ENCODE assay signal across 15 cellular contexts in the genomic region with DNA sequence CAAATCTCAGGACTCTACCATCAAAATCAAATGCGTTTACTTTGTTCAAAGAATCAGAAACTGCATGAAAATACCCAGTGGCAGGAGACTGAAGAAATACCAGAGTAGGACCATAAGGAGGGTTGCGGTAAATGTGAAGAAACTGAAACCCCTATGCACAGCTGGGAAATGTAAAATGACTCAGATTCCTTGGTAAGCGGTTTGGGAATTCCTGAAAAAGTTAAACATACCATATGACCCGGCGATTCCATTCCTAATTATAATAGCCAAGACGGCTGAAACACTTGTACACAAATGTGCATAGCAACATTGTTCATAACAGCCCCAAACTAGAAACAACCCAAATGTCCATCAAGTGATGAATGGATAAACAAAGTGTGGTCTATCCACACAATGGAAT.
"Had no signal": no experiment of that assay in that cellular context is flagged by ENCODE, and none has a peak within 500 bp of the region (broad histone marks: within the 10 kb centered on the region; RNA-seq: fewer than 3 reads in every experiment).

No MANE protein-coding gene starts in this region.

- DNase-seq: activated CD4-positive, alpha-beta T cell treated with anti-CD3 and anti-CD28 coated beads for 48 hours; activated CD8-positive, alpha-beta T cell treated with anti-CD3 and anti-CD28 coated beads for 36 hours; activated gamma-delta T cell; activated T-cell treated with anti-CD3 and anti-CD28 coated beads, Interleukin-2, amount 50 U/mL, for 4 hours; amygdala; effector memory CD4-positive, alpha-beta T cell; islet precursor cell; naive B cell; ovary; right lobe of liver; spleen; stimulated activated naive CD8-positive, alpha-beta T cell treated with anti-CD3 and anti-CD28 coated beads, Interleukin-15, amount 100 ng/mL, for 72 hours; T-helper 17 cell; upper lobe of left lung had no signal

- H3K4me1 ChIP-seq: right lobe of liver, spleen, upper lobe of left lung had no signal

- H3K9me3 ChIP-seq: ovary, right lobe of liver, spleen, upper lobe of left lung had no signal

- H3K27me3 ChIP-seq: ovary, right lobe of liver, upper lobe of left lung had no signal

- H3K4me2 ChIP-seq: hepatocyte had no signal

- H3K36me3 ChIP-seq: ovary, right lobe of liver, spleen, upper lobe of left lung had no signal

- H2AFZ ChIP-seq: hepatocyte had no signal

- H3K27ac ChIP-seq: hepatocyte, ovary, right lobe of liver, spleen, upper lobe of left lung had no signal

- H3K4me3 ChIP-seq: hepatocyte, ovary, right lobe of liver, spleen, upper lobe of left lung had no signal

- H3K79me2 ChIP-seq: hepatocyte had no signal
